17 cellular contexts compared by ENCODE assay signal in the genomic region with DNA sequence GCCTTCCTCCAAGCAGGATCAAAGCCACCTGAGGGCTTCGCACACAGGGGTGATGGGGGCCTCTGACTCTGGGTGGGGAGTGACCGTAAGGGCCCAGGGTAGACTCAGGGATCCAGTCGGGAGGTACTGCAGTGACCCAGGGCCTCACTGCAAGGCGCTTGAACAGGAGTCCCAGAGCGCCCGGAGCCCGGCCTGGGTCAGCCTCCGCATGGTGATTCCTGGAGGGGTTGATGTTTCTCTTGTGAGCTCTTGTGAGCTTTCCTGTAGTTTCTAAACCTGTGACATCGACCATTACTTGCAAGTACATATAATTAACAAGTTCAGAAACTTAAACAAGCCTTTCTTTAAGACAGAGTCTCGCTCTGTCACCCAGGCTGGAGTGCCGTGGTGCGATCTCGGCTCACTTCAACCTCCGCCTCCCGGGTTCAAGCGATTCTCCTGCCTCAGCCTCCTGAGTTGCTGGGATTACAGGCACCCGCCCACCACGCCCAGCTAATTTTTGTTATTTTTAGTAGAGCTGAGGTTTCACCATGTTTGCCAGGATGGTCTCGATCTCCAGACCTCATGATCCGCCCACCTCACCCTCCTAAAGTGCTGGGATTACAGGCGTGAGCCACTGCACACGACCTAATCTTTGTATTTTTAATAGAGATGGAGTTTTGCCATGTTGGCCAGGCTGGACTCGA. TPM values are rescaled to one million over a fixed set of nuclear protein-coding genes. Genes with fewer than 3 reads are reported as not detected.
A peak's percentile ranks its signal among the peaks of the same experiment; 100 is the strongest.
DNase-seq lines count a peak whose midpoint lies in the region; ATAC-seq, FAIRE-seq and TF ChIP-seq lines count a peak whose summit lies in the region.
"Had no signal": no experiment of that assay in that cellular context is flagged by ENCODE, and none has a peak within 500 bp of the region (broad histone marks: within the 10 kb centered on the region; RNA-seq: fewer than 3 reads in every experiment).

No MANE protein-coding gene starts in this region.

- dilution Hi-C loops in mammary epithelial cell (cut with HindIII; ENCODE audit: low sequenced_read_pairs) = no loop called here

- DNase-seq in GM23338 (ENCODE audit: low spot score) (no peak), H7 (peak; percentile 39), K562 (ENCODE audit: extremely low read depth in 1 of 4, low spot score in 3 of 4) (no peak), osteoblast (ENCODE audit: insufficient read length, low spot score, missing footprints) (peak; percentile 62), mammary epithelial cell (no peak)
- DNase-seq: C1 segment of cervical spinal cord; Calu3; CD4-positive, alpha-beta memory T cell; COR-L47; DMS53; DMS79 treated with DMSO at 0.1 percent for 48 hours; GF-D8; GOT3 had no signal

- H3K79me2 ChIP-seq in GM23338 (replicated peaks; ENCODE audit: insufficient read depth) (no peaks in the 10 kb centered on the region), K562 (ENCODE audit: control insufficient read depth, insufficient read depth, low read length) (no peaks in the 10 kb centered on the region), osteoblast (ENCODE audit: insufficient read depth, low read length) (no peaks in the 10 kb centered on the region), mammary epithelial cell (ENCODE audit: insufficient read depth, low read length) (no peaks in the 10 kb centered on the region)

- H3K27me3 ChIP-seq in GM23338 (ENCODE audit: insufficient read depth) = no peaks in the 10 kb centered on the region
- H3K27me3 ChIP-seq in H7 (ENCODE audit: control insufficient read depth, insufficient read depth, low read length) = no peaks in the 10 kb centered on the region
- H3K27me3 ChIP-seq in K562 (ENCODE audit: control insufficient read depth in 2 of 2, insufficient read depth in 2 of 2, low read length in 2 of 2) = peaks cover 28 to 50% of the 10 kb centered on the region in 2 experiments
- H3K27me3 ChIP-seq in osteoblast (ENCODE audit: insufficient read depth, low read length) = no peaks in the 10 kb centered on the region
- H3K27me3 ChIP-seq in mammary epithelial cell (ENCODE audit: insufficient read depth, low read length) = no peaks in the 10 kb centered on the region

- CTCF ChIA-PET in K562 (lab: Yijun Ruan, JAX; ENCODE audit: low intra/inter-chr PET ratio) (no interaction called here), mammary epithelial cell (lab: Charles Lee; ENCODE audit: low non-redundant PET) (no interaction called here)

- no peaks in the 10 kb centered on the region for H3K9me2 ChIP-seq in GM23338 (ENCODE audit: insufficient read depth)

- no peak overlapping the region for H3K4me2 ChIP-seq in GM23338
- H3K4me2 ChIP-seq in K562 (ENCODE audit: insufficient read depth, low read length) = no peak overlapping the region
- no peak overlapping the region for H3K4me2 ChIP-seq in osteoblast (ENCODE audit: insufficient read depth, low read length)
- H3K4me2 ChIP-seq in mammary epithelial cell (ENCODE audit: insufficient read depth, low read depth, low read length) = no peak overlapping the region

- TF ChIP-seq POLR2A in K562 (conservative IDR thresholded peaks at IDR 0.05) = no peak

- BruUV-seq in K562 (replicated peaks; lab: Mats Ljungman, UMichigan) (no TSS peak), mammary epithelial cell (replicated peaks; lab: Mats Ljungman, UMichigan) (no TSS peak)

- intact Hi-C loops in K562 (cut with micrococcal nuclease) = loop anchor here (10.0 kb wide), 1 partner anchor 152 kb away; no protein-coding TSS in a partner anchor
- intact Hi-C loops in mammary epithelial cell (cut with micrococcal nuclease) = no loop called here

- no peak overlapping the region for H3K4me3 Mint-ChIP-seq in GM23338
- H3K4me3 Mint-ChIP-seq: CD4-positive, alpha-beta memory T cell had no signal

- TF ChIP-seq CTCF in GM23338 (conservative IDR thresholded peaks at IDR 0.05; ENCODE audit: low read depth in 2 of 2) (no peak), K562 (IDR thresholded peaks at IDR 0.05 in 2 of 3, conservative IDR thresholded peaks at IDR 0.05 in 1 of 3; ENCODE audit: insufficient read depth in 2 of 3, low read depth in 1 of 3, low read length in 3 of 3) (no peak), osteoblast (IDR thresholded peaks at IDR 0.05; ENCODE audit: extremely low read depth, low read depth, low read length) (no peak), mammary epithelial cell (conservative IDR thresholded peaks at IDR 0.05 in 1 of 2, IDR thresholded peaks at IDR 0.05 in 1 of 2; ENCODE audit: extremely low read depth in 1 of 2, insufficient read depth in 1 of 2, low read depth in 1 of 2, low read length in 2 of 2) (no peak)

- POLR2A ChIA-PET in K562 (lab: Yijun Ruan, JAX) = no interaction called here

- H3K4me3 ChIP-seq in GM23338 (no peak overlapping the region), H7 (ENCODE audit: insufficient read depth, low read depth, low read length) (no peak overlapping the region), K562 (no peak overlapping the region), osteoblast (ENCODE audit: insufficient read depth, low read length) (no peak overlapping the region), mammary epithelial cell (replicated peaks in 1 of 3; ENCODE audit: insufficient read depth in 1 of 3, low read depth in 2 of 3, low read length in 3 of 3) (no peak overlapping the region)
- H3K4me3 ChIP-seq: HAP-1 had no signal

- in situ Hi-C loops in K562 (cut with MboI) (no loop called here), mammary epithelial cell (cut with MboI; ENCODE audit: low sequenced_read_pairs in 2 of 2) (loop anchor here (5.0 to 10.0 kb wide), 2 partner anchors 49 to 78 kb away; no protein-coding TSS in a partner anchor)

- peak overlapping the region; percentile 10; the same call in 1 of the 2 replicates for H2AFZ ChIP-seq in GM23338
- no peak overlapping the region for H2AFZ ChIP-seq in K562 (ENCODE audit: low read depth, low read length)
- no peak overlapping the region for H2AFZ ChIP-seq in osteoblast (ENCODE audit: low read length)
- no peak overlapping the region for H2AFZ ChIP-seq in mammary epithelial cell (ENCODE audit: low read depth, low read length)

- H3K4me1 ChIP-seq in GM23338 (ENCODE audit: insufficient read depth) (no peaks in the 10 kb centered on the region), K562 (replicated peaks in 1 of 2; ENCODE audit: control insufficient read depth in 2 of 2, insufficient read depth in 2 of 2, low read length in 2 of 2) (peaks cover 2 to 31% of the 10 kb centered on the region in 2 experiments; a peak in 4 of 5 replicates), osteoblast (ENCODE audit: insufficient read depth, low read length) (peaks cover 5% of the 10 kb centered on the region), mammary epithelial cell (ENCODE audit: insufficient read depth, low read length) (peaks cover 6% of the 10 kb centered on the region)

- no peak overlapping the region for H3K27ac Mint-ChIP-seq in GM23338
- H3K27ac Mint-ChIP-seq: CD4-positive, alpha-beta memory T cell had no signal

- no peak for TF ChIP-seq EP300 in K562 (IDR thresholded peaks at IDR 0.05; ENCODE audit: low read length)

- H3K9me1 ChIP-seq in K562 (ENCODE audit: control insufficient read depth, insufficient read depth, low read length) = no peaks in the 10 kb centered on the region

- peaks cover 15% of the 10 kb centered on the region for H3K27me3 Mint-ChIP-seq in GM23338 (ENCODE audit: insufficient read depth, low read depth, poor library complexity)

- H3K9ac ChIP-seq in K562 (ENCODE audit: insufficient read depth in 1 of 2, low read depth in 2 of 2, low read length in 2 of 2) (peak overlapping the region in 1 of 2 experiments; percentile 18; a peak in 2 of 4 replicates), mammary epithelial cell (ENCODE audit: insufficient read depth, low read length) (no peak overlapping the region)

- no peaks in the 10 kb centered on the region for H3K36me3 Mint-ChIP-seq in GM23338 (ENCODE audit: low read depth)
- H3K36me3 Mint-ChIP-seq: CD4-positive, alpha-beta memory T cell had no signal

- no peaks in the 10 kb centered on the region for H3K9me3 Mint-ChIP-seq in GM23338
- H3K9me3 Mint-ChIP-seq: CD4-positive, alpha-beta memory T cell had no signal

- H3F3A ChIP-seq in GM23338 (replicated peaks; ENCODE audit: low read depth) = no peaks in the 10 kb centered on the region

- WGBS in K562 (ENCODE audit: insufficient coverage, low coverage, missing lambda C conversion rate) = 18% methylated on average over 23 of the region's 23 CpGs
- 95% methylated on average over 21 of the region's 23 CpGs for WGBS in mammary epithelial cell (ENCODE audit: low coverage, missing lambda C conversion rate)

- H3K4me1 Mint-ChIP-seq in GM23338 = peaks cover 5% of the 10 kb centered on the region; the same call in 2 of the 3 replicates

- H3K9me3 ChIP-seq in K562 (replicated peaks; ENCODE audit: control insufficient read depth, insufficient read depth, low read depth, low read length) = no peaks in the 10 kb centered on the region
- H3K9me3 ChIP-seq in osteoblast (ENCODE audit: low read depth, low read length) = no peaks in the 10 kb centered on the region
- no peaks in the 10 kb centered on the region for H3K9me3 ChIP-seq in mammary epithelial cell (replicated peaks; ENCODE audit: insufficient read depth, low read length)
- H3K9me3 ChIP-seq: HAP-1 had no signal

- FAIRE-seq in K562 (lab: Jason Lieb, UNC) = no peak
- FAIRE-seq: GM12891, GM18507 had no signal

- ATAC-seq in GM23338 (no peak), K562 (no peak), HG02885 (IDR thresholded peaks at IDR 0.05; ENCODE audit: poor library complexity, unreplicated experiment) (no peak)

- H3K36me3 ChIP-seq in GM23338 (ENCODE audit: insufficient read depth) (no peaks in the 10 kb centered on the region), H7 (replicated peaks; ENCODE audit: control insufficient read depth, insufficient read depth, low read length) (no peaks in the 10 kb centered on the region), K562 (ENCODE audit: control insufficient read depth, insufficient read depth, low read length) (no peaks in the 10 kb centered on the region), osteoblast (ENCODE audit: insufficient read depth, low read length) (no peaks in the 10 kb centered on the region), mammary epithelial cell (ENCODE audit: insufficient read depth, low read length) (no peaks in the 10 kb centered on the region)
- H3K36me3 ChIP-seq: HAP-1 had no signal

- H3K27ac ChIP-seq in GM23338 (ENCODE audit: low read depth) = no peak overlapping the region
- no peak overlapping the region for H3K27ac ChIP-seq in K562 (ENCODE audit: extremely low read depth, low read depth, low read length)
- no peak overlapping the region for H3K27ac ChIP-seq in osteoblast (ENCODE audit: low read depth, low read length)
- no peak overlapping the region for H3K27ac ChIP-seq in mammary epithelial cell (ENCODE audit: insufficient read depth, low read depth, low read length)

- TF ChIP-seq RAD21 in K562 (CRISPR knock-in tag; conservative IDR thresholded peaks at IDR 0.05 in 1 of 2, IDR thresholded peaks at IDR 0.05 in 1 of 2) = no peak

- H4K20me1 ChIP-seq in GM23338 (replicated peaks; ENCODE audit: insufficient read depth) = no peaks in the 10 kb centered on the region
- no peaks in the 10 kb centered on the region for H4K20me1 ChIP-seq in K562 (replicated peaks; ENCODE audit: control insufficient read depth, insufficient read depth, low read length)
- no peaks in the 10 kb centered on the region for H4K20me1 ChIP-seq in osteoblast (ENCODE audit: insufficient read depth, low read length)
- H4K20me1 ChIP-seq in mammary epithelial cell (ENCODE audit: insufficient read depth, low read length) = no peaks in the 10 kb centered on the region

RNA-seq across cellular contexts. Expression of gene PTGES, which starts 19.8 kb away (rescaled TPM):
- total RNA-seq in GM23338 (2014; rRNA removed; shearing (Covaris generic)) = 3.6 and 3.9 TPM in 2 replicates
- 2.8 and 3.3 TPM in 2 replicates for polyA plus RNA-seq in GM23338 (2016; fragmentation: Nextera tagmentation; extraction: Ambion mirVana)
- total RNA-seq in H7 (2014; rRNA removed; shearing (Covaris generic)) = 0.69 and 1.2 TPM in 2 replicates
- total RNA-seq in K562 (2011; cell fraction: chromatin; rRNA removed; ENCODE audit: low replicate concordance) = 0.28 TPM in 1 of 2 replicates, not detected in the other
- total RNA-seq in K562 (2011; cell fraction: nucleolus; rRNA removed) = not detected in 2 replicates
- 0.22 TPM in 1 of 2 replicates, not detected in the other for total RNA-seq in K562 (2011; cell fraction: nucleoplasm; rRNA removed)
- 0.08 TPM in 1 of 2 replicates, not detected in the other for total RNA-seq in K562 (2014; rRNA removed)
- not detected in 2 replicates for total RNA-seq in K562 (2014; rRNA removed; fragmentation: Illumina TruSeq; extraction: Trizol)
- not detected in 2 replicates for total RNA-seq in K562 (2015; rRNA removed; fragmentation: Illumina TruSeq; extraction: Trizol)
- not detected in 2 replicates for total RNA-seq in K562 (2021)
- 0.05 and 0.13 TPM in 2 replicates for polyA plus RNA-seq in K562 (2011; rRNA removed)
- polyA plus RNA-seq in K562 (2011; cell fraction: cytosol; rRNA removed) = 0.21 and 0.25 TPM in 2 replicates
- polyA plus RNA-seq in K562 (2011; cell fraction: nucleus; rRNA removed) = 0.07 TPM in 1 of 2 replicates, not detected in the other
- 0.10 and 0.30 TPM in 2 replicates for polyA plus RNA-seq in K562 (2012)
- polyA plus RNA-seq in K562 (2014; fragmentation: Illumina TruSeq; extraction: Trizol) = 0.11 TPM in 1 of 2 replicates, not detected in the other
- not detected for polyA plus RNA-seq in K562 (2014; fragmentation: Nextera tagmentation; extraction: Ambion mirVana)
- not detected in 2 replicates for polyA plus RNA-seq in K562 (2014; rRNA removed)
- 0.09 and 0.18 TPM in 2 replicates for polyA minus RNA-seq in K562 (2011; rRNA and poly(A)+ RNA removed)
- 0.76 and 1.2 TPM in 2 replicates for polyA minus RNA-seq in K562 (2011; cell fraction: cytosol; rRNA and poly(A)+ RNA removed)
- polyA minus RNA-seq in K562 (2011; cell fraction: nucleus; rRNA and poly(A)+ RNA removed) = 0.33 and 0.40 TPM in 2 replicates
- total RNA-seq in osteoblast = 70.9 and 115 TPM in 2 replicates
- 10 to 100 TPM in 1 of 2 donors, 1 to 10 TPM in 1; 6.2 to 57.2 TPM for total RNA-seq in mammary epithelial cell
- 59.6 TPM for polyA plus RNA-seq in mammary epithelial cell
- polyA minus RNA-seq in mammary epithelial cell = 69.8 TPM
- total RNA-seq: CD4-positive, alpha-beta memory T cell had no signal
- polyA plus RNA-seq: CD4-positive, alpha-beta memory T cell had no signal

Comparison
In these comparisons a context has a peak if more than half of its experiments do, and no peak if none do; other contexts are left out.
1. DNase-seq: peak in H7 (single experiment) and osteoblast (single experiment); none in GM23338 (single experiment), K562 (0 of 4) and mammary epithelial cell (single experiment).